15 cellular contexts compared by ENCODE assay signal in the genomic region with DNA sequence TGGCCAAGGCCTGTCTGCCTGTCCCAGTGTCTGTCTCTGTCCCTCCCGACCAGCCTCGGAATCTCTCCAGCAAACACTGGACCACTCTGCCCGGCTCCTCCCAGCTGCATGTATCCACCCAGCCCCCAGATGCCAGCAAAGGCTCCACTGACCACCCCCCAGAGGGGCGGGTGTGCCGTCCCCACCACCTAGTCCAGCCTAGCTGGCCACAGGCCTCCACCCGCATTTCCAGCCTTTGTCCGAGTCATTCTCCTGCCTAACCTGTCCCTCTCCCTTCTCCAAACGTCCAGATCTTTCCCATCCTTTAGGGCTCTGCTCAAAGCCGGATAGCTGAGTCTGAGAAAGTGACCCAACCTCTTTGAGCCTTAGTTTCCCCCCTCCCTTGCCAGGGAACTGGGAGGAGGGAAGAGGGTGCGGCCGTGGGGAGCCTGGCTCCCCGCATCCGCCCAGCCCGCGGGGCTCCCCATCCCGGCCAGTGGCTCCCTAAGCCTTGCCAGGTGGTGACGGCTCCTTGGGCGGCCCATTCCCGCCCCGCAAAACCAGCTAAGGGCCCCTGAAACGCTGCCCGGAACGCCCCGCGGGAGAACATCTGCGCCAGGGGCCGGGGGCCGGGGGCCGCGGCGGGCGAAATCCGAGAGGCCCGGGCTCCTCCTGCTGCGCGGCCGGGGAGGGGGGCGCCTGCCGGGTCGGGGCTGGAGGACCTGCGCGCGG. TPM values are rescaled to one million over a fixed set of nuclear protein-coding genes. Genes with fewer than 3 reads are reported as not detected.
DNase-seq lines count a peak whose midpoint lies in the region; ATAC-seq, FAIRE-seq and TF ChIP-seq lines count a peak whose summit lies in the region.
"Had no signal": no experiment of that assay in that cellular context is flagged by ENCODE, and none has a peak within 500 bp of the region (broad histone marks: within the 10 kb centered on the region; RNA-seq: fewer than 3 reads in every experiment).

No MANE protein-coding gene starts in this region.

- H3K9ac ChIP-seq in Karpas-422 (ENCODE audit: low read length): no peak overlapping the region
- H3K9ac ChIP-seq in neural progenitor cell: no peak overlapping the region

- FAIRE-seq in urothelium cell line (lab: Jason Lieb, UNC): no peak
- FAIRE-seq: endometrium, HTR-8/SVneo had no signal

- peak overlapping the region; percentile 48 for H3K4me2 ChIP-seq in DOHH2 (ENCODE audit: low read length)
- H3K4me2 ChIP-seq in Karpas-422 (ENCODE audit: low read depth, low read length, poor library complexity, severe bottlenecking): peak overlapping the region; percentile 56
- peak overlapping the region; percentile 73 for H3K4me2 ChIP-seq in neural progenitor cell

- H3K4me3 ChIP-seq in DOHH2 (ENCODE audit: low read length) (peak overlapping the region; percentile 27), Karpas-422 (ENCODE audit: low read length) (peak overlapping the region; percentile 42; the same call in 1 of the 2 replicates), neural progenitor cell (peak overlapping the region; percentile 35)
- H3K4me3 ChIP-seq in effector memory CD4-positive, alpha-beta T cell (ENCODE audit: insufficient read depth, low read depth, low read length, poor library complexity, severe bottlenecking): peak overlapping the region; percentile 39
- H3K4me3 ChIP-seq: SJCRH30 had no signal

- H3K4me1 ChIP-seq in DOHH2 (ENCODE audit: control insufficient read depth, low read length) (peaks cover 31% of the 10 kb centered on the region), Karpas-422 (ENCODE audit: low read length) (peaks cover 43% of the 10 kb centered on the region), neural progenitor cell (peaks cover 30% of the 10 kb centered on the region)
- peaks cover 3% of the 10 kb centered on the region for H3K4me1 ChIP-seq in effector memory CD4-positive, alpha-beta T cell (ENCODE audit: control insufficient read depth, insufficient read depth, low read length, poor library complexity, severe bottlenecking)

- no peaks in the 10 kb centered on the region for H3K36me3 ChIP-seq in DOHH2 (ENCODE audit: control insufficient read depth, low read length)
- no peaks in the 10 kb centered on the region for H3K36me3 ChIP-seq in Karpas-422 (ENCODE audit: insufficient read depth, low read length)
- H3K36me3 ChIP-seq in effector memory CD4-positive, alpha-beta T cell (ENCODE audit: control insufficient read depth, insufficient read depth, low read length): no peaks in the 10 kb centered on the region
- no peaks in the 10 kb centered on the region for H3K36me3 ChIP-seq in neural progenitor cell
- H3K36me3 ChIP-seq: SJCRH30 had no signal

- H3K9me3 Mint-ChIP-seq in neural progenitor cell: no peaks in the 10 kb centered on the region
- no peaks in the 10 kb centered on the region for H3K9me3 Mint-ChIP-seq in activated CD8-positive, alpha-beta memory T cell treated with anti-CD3 and anti-CD28 coated beads, Interleukin-2, amount 10 ng/mL, durations not matched to agents 7 days and 5 days (ENCODE audit: low read depth)
- H3K9me3 Mint-ChIP-seq: immature natural killer cell had no signal

- H3K79me2 ChIP-seq in DOHH2 (ENCODE audit: control insufficient read depth, low read length): no peaks in the 10 kb centered on the region
- no peaks in the 10 kb centered on the region for H3K79me2 ChIP-seq in Karpas-422 (ENCODE audit: low read length)
- no peaks in the 10 kb centered on the region for H3K79me2 ChIP-seq in neural progenitor cell (ENCODE audit: low read depth)

- CTCF ChIA-PET in activated CD8-positive, alpha-beta memory T cell treated with anti-CD3 and anti-CD28 coated beads, Interleukin-2, amount 10 ng/mL, durations not matched to agents 7 days and 5 days (lab: Charles Lee): interaction anchor here (1.0 kb wide), 1 partner anchor 20 kb away, joined by 4 read pairs; no protein-coding TSS in a partner anchor

- H3K27me3 ChIP-seq in DOHH2 (ENCODE audit: control insufficient read depth, low read length): peaks cover 40% of the 10 kb centered on the region
- H3K27me3 ChIP-seq in Karpas-422 (ENCODE audit: low read length): peaks cover 9% of the 10 kb centered on the region; the same call in 1 of the 2 replicates
- peaks cover 15% of the 10 kb centered on the region for H3K27me3 ChIP-seq in effector memory CD4-positive, alpha-beta T cell (replicated peaks; ENCODE audit: control insufficient read depth, insufficient read depth, low read length, poor library complexity, severe bottlenecking)
- H3K27me3 ChIP-seq in neural progenitor cell: peaks cover 22% of the 10 kb centered on the region
- H3K27me3 ChIP-seq: SJCRH30 had no signal

- H3F3A ChIP-seq in DOHH2 (ENCODE audit: control insufficient read depth, insufficient read depth) (peaks cover 7% of the 10 kb centered on the region; the same call in 1 of the 2 replicates), neural progenitor cell (ENCODE audit: low read depth) (peaks cover 38% of the 10 kb centered on the region)

- H4K20me1 ChIP-seq in DOHH2 (ENCODE audit: control insufficient read depth, insufficient read depth, low read depth, low read length) (no peaks in the 10 kb centered on the region), Karpas-422 (ENCODE audit: insufficient read depth, low read depth, low read length) (peaks cover 6% of the 10 kb centered on the region; the same call in 1 of the 2 replicates), neural progenitor cell (ENCODE audit: low read depth) (no peaks in the 10 kb centered on the region)

- DNase-seq in Karpas-422: no peak
- DNase-seq in effector memory CD4-positive, alpha-beta T cell: no peak
- DNase-seq in neural progenitor cell (ENCODE audit: low spot score): peak; percentile 54
- no peak for DNase-seq in NCI-H2107 (lab: John Stamatoyannopoulos, UW)
- no peak for DNase-seq in urothelium cell line (ENCODE audit: low spot score)
- no peak for DNase-seq in activated CD8-positive, alpha-beta memory T cell treated with anti-CD3 and anti-CD28 coated beads, Interleukin-2, amount 10 ng/mL, durations not matched to agents 7 days and 5 days
- DNase-seq in SHP77 treated with DMSO at 0.1 percent for 48 hours (lab: John Stamatoyannopoulos, UW): no peak
- DNase-seq: Caco-2; NCI-H2227 treated with DMSO at 0.1 percent for 48 hours; stimulated activated CD4-positive, alpha-beta T cell treated with anti-CD3 and anti-CD28 coated beads, Interleukin-1b, Interleukin-23, amount 100 ng/mL, for 48 hours had no signal

- H3K27ac ChIP-seq in DOHH2 (ENCODE audit: low read depth, low read length) (no peak overlapping the region), Karpas-422 (ENCODE audit: low read length) (no peak overlapping the region), neural progenitor cell (no peak overlapping the region)
- no peak overlapping the region for H3K27ac ChIP-seq in effector memory CD4-positive, alpha-beta T cell (ENCODE audit: insufficient read depth, low read length, poor library complexity, severe bottlenecking)
- H3K27ac ChIP-seq: SJCRH30 had no signal

- H3K36me3 Mint-ChIP-seq in neural progenitor cell: no peaks in the 10 kb centered on the region
- no peaks in the 10 kb centered on the region for H3K36me3 Mint-ChIP-seq in activated CD8-positive, alpha-beta memory T cell treated with anti-CD3 and anti-CD28 coated beads, Interleukin-2, amount 10 ng/mL, durations not matched to agents 7 days and 5 days
- H3K36me3 Mint-ChIP-seq: immature natural killer cell had no signal

- H3K9me3 ChIP-seq in DOHH2 (ENCODE audit: control insufficient read depth, insufficient read depth, low read length) (no peaks in the 10 kb centered on the region), Karpas-422 (ENCODE audit: low read length) (no peaks in the 10 kb centered on the region), neural progenitor cell (ENCODE audit: low read depth) (no peaks in the 10 kb centered on the region)
- no peaks in the 10 kb centered on the region for H3K9me3 ChIP-seq in effector memory CD4-positive, alpha-beta T cell (ENCODE audit: control insufficient read depth, low read length)
- H3K9me3 ChIP-seq: Caco-2, SJCRH30 had no signal

- H3K9me2 ChIP-seq in DOHH2 (replicated peaks; ENCODE audit: control insufficient read depth, low read length) (no peaks in the 10 kb centered on the region), Karpas-422 (replicated peaks; ENCODE audit: insufficient read depth, low read length) (no peaks in the 10 kb centered on the region)

- no peak overlapping the region for H3K27ac Mint-ChIP-seq in neural progenitor cell
- no peak overlapping the region for H3K27ac Mint-ChIP-seq in activated CD8-positive, alpha-beta memory T cell treated with anti-CD3 and anti-CD28 coated beads, Interleukin-2, amount 10 ng/mL, durations not matched to agents 7 days and 5 days
- H3K27ac Mint-ChIP-seq: immature natural killer cell had no signal

- ATAC-seq in activated CD8-positive, alpha-beta memory T cell treated with anti-CD3 and anti-CD28 coated beads, Interleukin-2, amount 10 ng/mL, durations not matched to agents 7 days and 5 days: no peak

- no peak overlapping the region for H3K4me3 Mint-ChIP-seq in neural progenitor cell
- no peak overlapping the region for H3K4me3 Mint-ChIP-seq in activated CD8-positive, alpha-beta memory T cell treated with anti-CD3 and anti-CD28 coated beads, Interleukin-2, amount 10 ng/mL, durations not matched to agents 7 days and 5 days

- H3K27me3 Mint-ChIP-seq in neural progenitor cell (ENCODE audit: insufficient read depth, low read depth): peaks cover 34% of the 10 kb centered on the region
- H3K27me3 Mint-ChIP-seq in activated CD8-positive, alpha-beta memory T cell treated with anti-CD3 and anti-CD28 coated beads, Interleukin-2, amount 10 ng/mL, durations not matched to agents 7 days and 5 days: peaks cover 41% of the 10 kb centered on the region

- TF ChIP-seq CTCF in DOHH2 (IDR thresholded peaks at IDR 0.05; ENCODE audit: low read depth, low read length, poor library complexity, severe bottlenecking): no peak
- TF ChIP-seq CTCF in neural progenitor cell (IDR thresholded peaks at IDR 0.05): no peak

- H3K4me1 Mint-ChIP-seq in neural progenitor cell: peaks cover 14% of the 10 kb centered on the region
- H3K4me1 Mint-ChIP-seq in activated CD8-positive, alpha-beta memory T cell treated with anti-CD3 and anti-CD28 coated beads, Interleukin-2, amount 10 ng/mL, durations not matched to agents 7 days and 5 days: peaks cover 3% of the 10 kb centered on the region

- H2AFZ ChIP-seq in Karpas-422 (ENCODE audit: low read length) (no peak overlapping the region), neural progenitor cell (replicated peaks) (peak overlapping the region; percentile 96)

RNA-seq across cellular contexts. Expression of gene ANKRD9, which starts 34.6 kb away (rescaled TPM):
- 0.04 TPM in 2 replicates for total RNA-seq in Karpas-422 (2014; rRNA removed; shearing (Covaris generic); ENCODE audit: low replicate concordance)
- total RNA-seq in neural progenitor cell (ENCODE audit: low replicate concordance): 10.8 and 47.4 TPM in 2 replicates
- total RNA-seq in activated CD8-positive, alpha-beta memory T cell treated with anti-CD3 and anti-CD28 coated beads, Interleukin-2, amount 10 ng/mL, durations not matched to agents 7 days and 5 days: 10 to 100 TPM; 11.2 to 12.6 TPM

RNA-seq across cellular contexts. Expression of gene RCOR1, which starts 48.3 kb away (rescaled TPM):
- 23.3 and 46.9 TPM in 2 replicates for total RNA-seq in Karpas-422 (2014; rRNA removed; shearing (Covaris generic); ENCODE audit: low replicate concordance)
- total RNA-seq in neural progenitor cell (ENCODE audit: low replicate concordance): 25.3 and 33.7 TPM in 2 replicates
- 10 to 100 TPM; 18.3 to 19.4 TPM for total RNA-seq in activated CD8-positive, alpha-beta memory T cell treated with anti-CD3 and anti-CD28 coated beads, Interleukin-2, amount 10 ng/mL, durations not matched to agents 7 days and 5 days

Comparison
In these comparisons a context has a peak if more than half of its experiments do, and no peak if none do; other contexts are left out.
1. RNA of gene ANKRD9, which starts 34.6 kb away (total RNA-seq): 11.2 to 12.6 TPM in activated CD8-positive, alpha-beta memory T cell treated with anti-CD3 and anti-CD28 coated beads, Interleukin-2, amount 10 ng/mL, durations not matched to agents 7 days and 5 days and 10.8 to 47.4 TPM in neural progenitor cell; 0.04 TPM in Karpas-422; every median in the first group is over 10 times any median in the second.
2. Peak in every context shown above with its lines, with median percentiles within 50 percentile points of each other: H3K4me2 ChIP-seq and H3K4me3 ChIP-seq.